ENCODE assay signal across 19 cellular contexts in the genomic region with DNA sequence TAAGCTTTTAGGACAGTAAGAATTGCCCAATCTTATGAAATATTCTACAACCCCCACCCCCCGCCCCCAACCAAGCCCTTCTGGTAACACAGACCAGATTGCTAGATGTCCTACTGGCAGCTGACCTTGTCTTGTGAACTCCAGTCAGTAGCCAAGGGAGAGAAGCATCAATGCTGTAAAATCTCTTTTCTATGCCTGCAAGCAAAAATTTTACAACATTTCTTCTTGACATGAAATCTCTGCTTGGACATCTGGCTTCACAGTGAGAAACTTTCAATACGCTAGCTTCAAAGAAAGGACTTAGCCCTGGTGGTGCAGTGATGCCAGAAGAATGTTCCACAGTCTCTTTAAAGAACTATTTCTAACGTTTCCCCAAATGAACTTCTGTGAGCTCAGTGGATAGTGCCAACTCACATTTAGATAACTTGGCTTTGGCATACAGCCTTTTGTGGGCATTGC.
DNase-seq lines count a peak whose midpoint lies in the region; ATAC-seq and TF ChIP-seq lines count a peak whose summit lies in the region.
"Had no signal": no experiment of that assay in that cellular context is flagged by ENCODE, and none has a peak within 500 bp of the region (broad histone marks: within the 10 kb centered on the region; RNA-seq: fewer than 3 reads in every experiment).

No MANE protein-coding gene starts in this region.

- H3K4me3 ChIP-seq in GM23248, result no peak overlapping the region
- peak overlapping the region in 1 of 2 donors; percentile 13 for H3K4me3 ChIP-seq in muscle layer of colon (ENCODE audit: low read depth in 1 of 2, low read length in 2 of 2)
- H3K4me3 ChIP-seq in transverse colon, result no peak overlapping the region
- no peak overlapping the region for H3K4me3 ChIP-seq in CD8-positive, alpha-beta T cell (ENCODE audit: low read depth, low read length)
- H3K4me3 ChIP-seq: SJCRH30 had no signal

- no peak overlapping the region for H3K27ac ChIP-seq in GM23248
- H3K27ac ChIP-seq in muscle layer of colon (ENCODE audit: low read depth, low read length), result peak overlapping the region; percentile 7
- H3K27ac ChIP-seq in transverse colon, result peak overlapping the region in 3 of 4 donors; percentile 28 to 64 (median 29)
- H3K27ac ChIP-seq in CD8-positive, alpha-beta T cell (ENCODE audit: low read depth, low read length), result no peak overlapping the region
- no peak overlapping the region for H3K27ac ChIP-seq in RWPE1
- H3K27ac ChIP-seq: SJCRH30 had no signal

- TF ChIP-seq POLR2A in transverse colon (IDR thresholded peaks at IDR 0.05), result no peak

- H3K79me2 ChIP-seq in GM23248 (ENCODE audit: insufficient read depth), result no peaks in the 10 kb centered on the region

- intact Hi-C loops in transverse colon (cut with DNase I; ENCODE audit: low total_unique reads), result no loop called here
- intact Hi-C loops in CD8-positive, alpha-beta T cell (cut with DNase I, micrococcal nuclease), result no loop called here

- no peak overlapping the region for H3K4me2 ChIP-seq in GM23248 (ENCODE audit: unreplicated experiment)

- H3K27me3 ChIP-seq in GM23248 (replicated peaks; ENCODE audit: insufficient read depth) (no peaks in the 10 kb centered on the region), muscle layer of colon (ENCODE audit: control insufficient read depth in 1 of 2, insufficient read depth in 2 of 2, low read length in 2 of 2) (no peaks in the 10 kb centered on the region), transverse colon (no peaks in the 10 kb centered on the region)
- no peaks in the 10 kb centered on the region for H3K27me3 ChIP-seq in CD8-positive, alpha-beta T cell (ENCODE audit: insufficient read depth, low read length)
- H3K27me3 ChIP-seq: BE2C, SJCRH30 had no signal

- DNase-seq in GM23248 (peak; percentile 18), fibroblast of gingiva (ENCODE audit: low read depth) (peak; percentile 96), transverse colon (no peak), GM10248 (ENCODE audit: extremely low spot score) (no peak), RWPE1 (ENCODE audit: low spot score) (no peak)
- no peak for DNase-seq in CD8-positive, alpha-beta T cell
- DNase-seq: activated CD8-positive, alpha-beta T cell treated with anti-CD3 and anti-CD28 coated beads for 36 hours; activated T-cell treated with anti-CD3 and anti-CD28 coated beads, Interleukin-2, amount 50 U/mL, for 4 hours; BE2C; GDM1; HFFc6; Kasumi-1; NCI-H1105 treated with DMSO at 0.1 percent for 48 hours; NCI-H526 treated with DMSO at 0.1 percent for 48 hours; SJCRH30; stimulated activated CD4-positive, alpha-beta T cell treated with anti-CD3 and anti-CD28 coated beads, Interleukin-1b, Interleukin-23, amount 100 ng/mL, for 48 hours had no signal

- no peak overlapping the region for H2AFZ ChIP-seq in GM23248

- H3K36me3 ChIP-seq in GM23248 (ENCODE audit: low read depth) (no peaks in the 10 kb centered on the region), muscle layer of colon (ENCODE audit: insufficient read depth, low read length) (no peaks in the 10 kb centered on the region), transverse colon (no peaks in the 10 kb centered on the region)
- H3K36me3 ChIP-seq in CD8-positive, alpha-beta T cell (ENCODE audit: insufficient read depth, low read length), result no peaks in the 10 kb centered on the region
- H3K36me3 ChIP-seq: BE2C had no signal

- H3F3A ChIP-seq in GM23248 (ENCODE audit: insufficient read depth), result no peaks in the 10 kb centered on the region

- H3K4me1 ChIP-seq in GM23248 (ENCODE audit: insufficient read depth) (peaks cover 10% of the 10 kb centered on the region; the same call in 1 of the 2 replicates), muscle layer of colon (ENCODE audit: insufficient read depth, low read length) (peaks cover 28% of the 10 kb centered on the region), transverse colon (peaks cover 0 to 6% (median 3%) of the 10 kb centered on the region in 4 donors)
- H3K4me1 ChIP-seq in CD8-positive, alpha-beta T cell (ENCODE audit: insufficient read depth, low read length), result peaks cover 6% of the 10 kb centered on the region
- H3K4me1 ChIP-seq: BE2C, SJCRH30 had no signal

- ATAC-seq in CD8-positive, alpha-beta T cell, result no peak
- ATAC-seq: activated CD8-positive, alpha-beta T cell treated with anti-CD3 and anti-CD28 coated beads for 36 hours; activated naive CD4-positive, alpha-beta T cell treated with anti-CD3 and anti-CD28 coated beads, Interleukin-2, amount 50 U/mL, for 72 hours; activated T-cell treated with anti-CD3 and anti-CD28 coated beads, Interleukin-2, amount 50 U/mL, for 4 hours had no signal

- no peak overlapping the region for H3K27ac Mint-ChIP-seq in CD8-positive, alpha-beta T cell
- H3K27ac Mint-ChIP-seq: activated CD8-positive, alpha-beta T cell treated with anti-CD3 and anti-CD28 coated beads for 36 hours; activated naive CD4-positive, alpha-beta T cell treated with anti-CD3 and anti-CD28 coated beads, Interleukin-2, amount 50 U/mL, for 72 hours; HFFc6; stimulated activated naive CD8-positive, alpha-beta T cell treated with anti-CD3 and anti-CD28 coated beads, Interleukin-15, Interleukin-2, amounts not matched to agents 100 ng/mL and 50 ng/mL, for 24 hours had no signal

- CTCF ChIA-PET in CD8-positive, alpha-beta T cell (lab: Charles Lee), result no interaction called here
- CTCF ChIA-PET in GM10248 (lab: Yijun Ruan, JAX), result no interaction called here
- CTCF ChIA-PET in RWPE1 (lab: Yijun Ruan, JAX), result interaction anchor here (0.6 kb wide), 1 partner anchor 114 kb away, joined by 4 read pairs; no protein-coding TSS in a partner anchor

- peaks cover 19% of the 10 kb centered on the region for H3K4me1 Mint-ChIP-seq in CD8-positive, alpha-beta T cell (ENCODE audit: low read depth)

- H4K20me1 ChIP-seq in GM23248 (ENCODE audit: insufficient read depth), result no peaks in the 10 kb centered on the region

- no peaks in the 10 kb centered on the region for H3K36me3 Mint-ChIP-seq in CD8-positive, alpha-beta T cell

- POLR2A ChIA-PET in CD8-positive, alpha-beta T cell (lab: Charles Lee), result no interaction called here
- POLR2A ChIA-PET in GM10248 (lab: Yijun Ruan, JAX) (no interaction called here), RWPE1 (lab: Yijun Ruan, JAX; ENCODE audit: low non-redundant PET) (no interaction called here)

- 24% methylated on average over 3 of the region's 3 CpGs for WGBS in GM23248 (ENCODE audit: low coverage in 1 of 2, low lambda C conversion rate in 2 of 2, missing lambda C conversion rate in 2 of 2), 2 experiments
- WGBS in transverse colon (ENCODE audit: low coverage in 1 of 2), 2 donors, result 63 to 75% methylated on average over 2 to 3 of the region's 3 CpGs

- H3K9me3 ChIP-seq in GM23248 (ENCODE audit: low read depth), result no peaks in the 10 kb centered on the region
- H3K9me3 ChIP-seq in muscle layer of colon (ENCODE audit: low read length), result no peaks in the 10 kb centered on the region
- H3K9me3 ChIP-seq in transverse colon, result no peaks in the 10 kb centered on the region
- no peaks in the 10 kb centered on the region for H3K9me3 ChIP-seq in CD8-positive, alpha-beta T cell (ENCODE audit: low read length)
- H3K9me3 ChIP-seq: BE2C, SJCRH30 had no signal

- H3K9me3 Mint-ChIP-seq in CD8-positive, alpha-beta T cell, result no peaks in the 10 kb centered on the region
- H3K9me3 Mint-ChIP-seq: activated CD8-positive, alpha-beta T cell treated with anti-CD3 and anti-CD28 coated beads for 36 hours; activated T-cell treated with anti-CD3 and anti-CD28 coated beads, Interleukin-2, amount 50 U/mL, for 4 hours; HFFc6 had no signal

- H3K9me2 ChIP-seq in GM23248 (ENCODE audit: insufficient read depth), result no peaks in the 10 kb centered on the region; the same call in 1 of the 2 replicates

- TF ChIP-seq CTCF in transverse colon (IDR thresholded peaks at IDR 0.05) (no peak), GM10248 (IDR thresholded peaks at IDR 0.05; ENCODE audit: control extremely low read depth, extremely low read depth, low read depth, missing control alignments) (no peak), RWPE1 (conservative IDR thresholded peaks at IDR 0.05; ENCODE audit: low read depth) (no peak)
- TF ChIP-seq CTCF in CD8-positive, alpha-beta T cell (IDR thresholded peaks at IDR 0.05), result no peak

- no peak overlapping the region for H3K4me3 Mint-ChIP-seq in CD8-positive, alpha-beta T cell
- H3K4me3 Mint-ChIP-seq: activated CD8-positive, alpha-beta T cell treated with anti-CD3 and anti-CD28 coated beads for 36 hours; activated T-cell treated with anti-CD3 and anti-CD28 coated beads, Interleukin-2, amount 50 U/mL, for 4 hours; HFFc6; stimulated activated naive CD8-positive, alpha-beta T cell treated with anti-CD3 and anti-CD28 coated beads, Interleukin-15, Interleukin-2, amounts not matched to agents 100 ng/mL and 50 ng/mL, for 24 hours had no signal

- in situ Hi-C loops in GM23248 (cut with MboI) (no loop called here), transverse colon (cut with MboI; ENCODE audit: low pct_ligation_motif_present in 1 of 4, low pct_unique_long_range_greater_than_20kb in 1 of 4, low sequenced_read_pairs in 3 of 4) (no loop called here)

- no peak overlapping the region for H3K9ac ChIP-seq in GM23248
- H3K9ac ChIP-seq in muscle layer of colon (ENCODE audit: low read length), result no peak overlapping the region

- H3K27me3 Mint-ChIP-seq in CD8-positive, alpha-beta T cell (ENCODE audit: low read depth), result peaks cover 2% of the 10 kb centered on the region
- H3K27me3 Mint-ChIP-seq: stimulated activated naive CD8-positive, alpha-beta T cell treated with anti-CD3 and anti-CD28 coated beads, Interleukin-15, Interleukin-2, amounts not matched to agents 100 ng/mL and 50 ng/mL, for 24 hours had no signal

- no peak for TF ChIP-seq EP300 in transverse colon (IDR thresholded peaks at IDR 0.05; ENCODE audit: low read depth)

Comparison
In these comparisons a context has a peak if more than half of its experiments do, and no peak if none do; other contexts are left out.
1. DNase-seq: peak in GM23248 (single experiment) and fibroblast of gingiva (single experiment); none in transverse colon (single experiment), CD8-positive, alpha-beta T cell (0 of 7), GM10248 (single experiment) and RWPE1 (single experiment).
2. H3K27ac ChIP-seq: peak in muscle layer of colon (single experiment) and transverse colon (3 of 4); none in GM23248 (single experiment), CD8-positive, alpha-beta T cell (single experiment) and RWPE1 (single experiment).